Comparison of ENCODE assay signal across 23 cellular contexts in genomic region chr14:20440465-20440864, GRCh38. TPM values are rescaled to one million over a fixed set of nuclear protein-coding genes. Genes with fewer than 3 reads are reported as not detected.
DNase-seq lines count a peak whose midpoint lies in the region; ATAC-seq and TF ChIP-seq lines count a peak whose summit lies in the region.
"Had no signal": no experiment of that assay in that cellular context is flagged by ENCODE, and none has a peak within 500 bp of the region (broad histone marks: within the 10 kb centered on the region; RNA-seq: fewer than 3 reads in every experiment).

No MANE protein-coding gene starts in this region.

- H2AFZ ChIP-seq in Karpas-422 (ENCODE audit: low read length) = no peak overlapping the region
- H2AFZ ChIP-seq: GM23338, hepatocyte had no signal

- no peak overlapping the region for H3K4me3 ChIP-seq in Karpas-422 (ENCODE audit: low read length)
- H3K4me3 ChIP-seq: ascending aorta, GM23338, hepatocyte, left lung, prostate gland, thoracic aorta had no signal

- no peaks in the 10 kb centered on the region for H3K27me3 ChIP-seq in CD4-positive, alpha-beta T cell (ENCODE audit: control insufficient read depth, insufficient read depth, low read length)
- no peaks in the 10 kb centered on the region for H3K27me3 ChIP-seq in Karpas-422 (ENCODE audit: low read length)
- H3K27me3 ChIP-seq: ascending aorta, hepatocyte had no signal

- no peaks in the 10 kb centered on the region for H3K79me2 ChIP-seq in Karpas-422 (ENCODE audit: low read length)
- H3K79me2 ChIP-seq: hepatocyte had no signal

- H3K9me2 ChIP-seq in Karpas-422 (replicated peaks; ENCODE audit: insufficient read depth, low read length) = no peaks in the 10 kb centered on the region

- H3K36me3 Mint-ChIP-seq in CD4-positive, alpha-beta T cell (ENCODE audit: low read depth) = no peaks in the 10 kb centered on the region
- H3K36me3 Mint-ChIP-seq in activated naive CD8-positive, alpha-beta T cell treated with anti-CD3 and anti-CD28 coated beads, Interleukin-2, amount 10 ng/mL, durations not matched to agents 7 days and 5 days = peaks cover 8% of the 10 kb centered on the region
- H3K36me3 Mint-ChIP-seq in stimulated activated effector memory CD8-positive, alpha-beta T cell treated with anti-CD3 and anti-CD28 coated beads, Interleukin-12 subunit alpha, Interleukin-12 subunit beta, amount 100 ng/mL, for 72 hours = no peaks in the 10 kb centered on the region

- no peak overlapping the region for H3K4me2 ChIP-seq in Karpas-422 (ENCODE audit: low read depth, low read length, poor library complexity, severe bottlenecking)
- H3K4me2 ChIP-seq: GM23338, hepatocyte had no signal

- peak overlapping the region; percentile 85 for H3K27ac Mint-ChIP-seq in CD4-positive, alpha-beta T cell
- H3K27ac Mint-ChIP-seq in activated naive CD8-positive, alpha-beta T cell treated with anti-CD3 and anti-CD28 coated beads, Interleukin-2, amount 10 ng/mL, durations not matched to agents 7 days and 5 days = peak overlapping the region; percentile 92
- peak overlapping the region; percentile 70 for H3K27ac Mint-ChIP-seq in stimulated activated effector memory CD8-positive, alpha-beta T cell treated with anti-CD3 and anti-CD28 coated beads, Interleukin-12 subunit alpha, Interleukin-12 subunit beta, amount 100 ng/mL, for 72 hours
- H3K27ac Mint-ChIP-seq: GM23338 had no signal

- H3K4me1 ChIP-seq in Karpas-422 (ENCODE audit: low read length) = peaks cover 4% of the 10 kb centered on the region
- H3K4me1 ChIP-seq: prostate gland had no signal

- no peak overlapping the region for H3K4me3 Mint-ChIP-seq in CD4-positive, alpha-beta T cell
- H3K4me3 Mint-ChIP-seq in activated naive CD8-positive, alpha-beta T cell treated with anti-CD3 and anti-CD28 coated beads, Interleukin-2, amount 10 ng/mL, durations not matched to agents 7 days and 5 days = peak overlapping the region; percentile 82
- H3K4me3 Mint-ChIP-seq in stimulated activated effector memory CD8-positive, alpha-beta T cell treated with anti-CD3 and anti-CD28 coated beads, Interleukin-12 subunit alpha, Interleukin-12 subunit beta, amount 100 ng/mL, for 72 hours = no peak overlapping the region
- H3K4me3 Mint-ChIP-seq: GM23338, neural crest cell had no signal

- DNase-seq in CD4-positive, alpha-beta T cell = no peak
- DNase-seq in GM20000 (ENCODE audit: low spot score) (peak; percentile 16), hepatic stellate cell (ENCODE audit: low spot score) (no peak), NCI-H1930 (lab: John Stamatoyannopoulos, UW) (no peak), Karpas-422 (no peak)
- no peak for DNase-seq in activated naive CD8-positive, alpha-beta T cell treated with anti-CD3 and anti-CD28 coated beads, Interleukin-2, amount 10 ng/mL, durations not matched to agents 7 days and 5 days
- DNase-seq in stimulated activated effector memory CD8-positive, alpha-beta T cell treated with anti-CD3 and anti-CD28 coated beads, Interleukin-12 subunit alpha, Interleukin-12 subunit beta, amount 100 ng/mL, for 72 hours (ENCODE audit: low spot score in 2 of 2) = no peak
- DNase-seq: activated CD4-positive, CD25-positive, alpha-beta regulatory T cell treated with anti-CD3 and anti-CD28 coated beads, Interleukin-2, amount 50 U/mL, for 72 hours; caudate nucleus; foreskin melanocyte; left lung; midbrain; NCI-H1048; NCI-H2029; NCI-H446 treated with DMSO at 0.1 percent for 48 hours; SHP77 treated with DMSO at 0.1 percent for 48 hours had no signal

- no peak overlapping the region for H3K27ac ChIP-seq in CD4-positive, alpha-beta T cell (ENCODE audit: low read depth, low read length)
- H3K27ac ChIP-seq in Karpas-422 (ENCODE audit: low read length) = no peak overlapping the region
- H3K27ac ChIP-seq: ascending aorta, hepatocyte, left lung, prostate gland, thoracic aorta had no signal

- no peaks in the 10 kb centered on the region for H3K9me3 Mint-ChIP-seq in CD4-positive, alpha-beta T cell
- no peaks in the 10 kb centered on the region for H3K9me3 Mint-ChIP-seq in activated naive CD8-positive, alpha-beta T cell treated with anti-CD3 and anti-CD28 coated beads, Interleukin-2, amount 10 ng/mL, durations not matched to agents 7 days and 5 days
- no peaks in the 10 kb centered on the region for H3K9me3 Mint-ChIP-seq in stimulated activated effector memory CD8-positive, alpha-beta T cell treated with anti-CD3 and anti-CD28 coated beads, Interleukin-12 subunit alpha, Interleukin-12 subunit beta, amount 100 ng/mL, for 72 hours
- H3K9me3 Mint-ChIP-seq: neural crest cell had no signal

- H3K9me3 ChIP-seq in CD4-positive, alpha-beta T cell (ENCODE audit: control insufficient read depth, low read length) = no peaks in the 10 kb centered on the region
- H3K9me3 ChIP-seq in Karpas-422 (ENCODE audit: low read length) = no peaks in the 10 kb centered on the region
- H3K9me3 ChIP-seq: ascending aorta, left lung, prostate gland, thoracic aorta had no signal

- H3K4me1 Mint-ChIP-seq in CD4-positive, alpha-beta T cell (ENCODE audit: low read depth) = peaks cover 22% of the 10 kb centered on the region
- peaks cover 25% of the 10 kb centered on the region for H3K4me1 Mint-ChIP-seq in activated naive CD8-positive, alpha-beta T cell treated with anti-CD3 and anti-CD28 coated beads, Interleukin-2, amount 10 ng/mL, durations not matched to agents 7 days and 5 days
- H3K4me1 Mint-ChIP-seq in stimulated activated effector memory CD8-positive, alpha-beta T cell treated with anti-CD3 and anti-CD28 coated beads, Interleukin-12 subunit alpha, Interleukin-12 subunit beta, amount 100 ng/mL, for 72 hours = peaks cover 15% of the 10 kb centered on the region
- H3K4me1 Mint-ChIP-seq: neural crest cell had no signal

- no peaks in the 10 kb centered on the region for H3K36me3 ChIP-seq in Karpas-422 (ENCODE audit: insufficient read depth, low read length)
- H3K36me3 ChIP-seq: prostate gland, thoracic aorta had no signal

- no peaks in the 10 kb centered on the region for H4K20me1 ChIP-seq in Karpas-422 (ENCODE audit: insufficient read depth, low read depth, low read length)

- no peak overlapping the region for H3K9ac ChIP-seq in Karpas-422 (ENCODE audit: low read length)

- no peak for ATAC-seq in CD4-positive, alpha-beta T cell (ENCODE audit: poor library complexity)
- no peak for ATAC-seq in activated naive CD8-positive, alpha-beta T cell treated with anti-CD3 and anti-CD28 coated beads, Interleukin-2, amount 10 ng/mL, durations not matched to agents 7 days and 5 days (ENCODE audit: low read depth)
- ATAC-seq in stimulated activated effector memory CD8-positive, alpha-beta T cell treated with anti-CD3 and anti-CD28 coated beads, Interleukin-12 subunit alpha, Interleukin-12 subunit beta, amount 100 ng/mL, for 72 hours = no peak
- ATAC-seq: GM23338, left lung had no signal

- POLR2A ChIA-PET in CD4-positive, alpha-beta T cell (lab: Charles Lee) = interaction anchor here (1.1 to 1.4 kb wide), 2 partner anchors 14 to 21 kb away, joined by 4 read pairs; partner anchors contain the start of genes APEX1, OSGEP and PIP4P1
- POLR2A ChIA-PET in activated naive CD8-positive, alpha-beta T cell treated with anti-CD3 and anti-CD28 coated beads, Interleukin-2, amount 10 ng/mL, durations not matched to agents 7 days and 5 days (lab: Charles Lee) = interaction anchor here (0.9 to 3.1 kb wide), 5 partner anchors 11 to 29 kb away, joined by 3 to 18 read pairs (median 4); partner anchors contain the start of genes APEX1, OSGEP and PIP4P1

- TF ChIP-seq CTCF in CD4-positive, alpha-beta T cell (IDR thresholded peaks at IDR 0.05) = no peak
- no peak for TF ChIP-seq CTCF in GM20000 (IDR thresholded peaks at IDR 0.05; ENCODE audit: extremely low read depth, missing control alignments)

- CTCF ChIA-PET in CD4-positive, alpha-beta T cell (lab: Charles Lee) = no interaction called here

- intact Hi-C loops in CD4-positive, alpha-beta T cell (cut with DNase I, micrococcal nuclease) = no loop called here

- H3K27me3 Mint-ChIP-seq in CD4-positive, alpha-beta T cell = no peaks in the 10 kb centered on the region
- H3K27me3 Mint-ChIP-seq in activated naive CD8-positive, alpha-beta T cell treated with anti-CD3 and anti-CD28 coated beads, Interleukin-2, amount 10 ng/mL, durations not matched to agents 7 days and 5 days = no peaks in the 10 kb centered on the region

RNA-seq across cellular contexts. Expression of gene KLHL33, which starts 4.5 kb away (rescaled TPM):
- total RNA-seq in CD4-positive, alpha-beta T cell = under 1 TPM; 0.19 to 0.31 TPM
- total RNA-seq in activated naive CD8-positive, alpha-beta T cell treated with anti-CD3 and anti-CD28 coated beads, Interleukin-2, amount 10 ng/mL, durations not matched to agents 7 days and 5 days = 1 to 10 TPM; 3.4 to 3.6 TPM
- not detected in 2 replicates for total RNA-seq in Karpas-422 (2014; rRNA removed; shearing (Covaris generic); ENCODE audit: low replicate concordance)
- total RNA-seq: ascending aorta, hepatocyte, LHCN-M2 had no signal

RNA-seq across cellular contexts. Expression of gene OSGEP, which starts 14.1 kb away (rescaled TPM):
- total RNA-seq in CD4-positive, alpha-beta T cell = 10 to 100 TPM; 49.2 to 52.9 TPM
- total RNA-seq in activated naive CD8-positive, alpha-beta T cell treated with anti-CD3 and anti-CD28 coated beads, Interleukin-2, amount 10 ng/mL, durations not matched to agents 7 days and 5 days = 10 to 100 TPM; 63.5 to 65.3 TPM
- total RNA-seq in Karpas-422 (2014; rRNA removed; shearing (Covaris generic); ENCODE audit: low replicate concordance) = 63.0 and 84.1 TPM in 2 replicates

RNA-seq across cellular contexts. Expression of gene APEX1, which starts 14.6 kb away (rescaled TPM):
- 100 to 1,000 TPM; 125 to 127 TPM for total RNA-seq in CD4-positive, alpha-beta T cell
- total RNA-seq in activated naive CD8-positive, alpha-beta T cell treated with anti-CD3 and anti-CD28 coated beads, Interleukin-2, amount 10 ng/mL, durations not matched to agents 7 days and 5 days = 100 to 1,000 TPM; 118 to 123 TPM
- 97.8 and 118 TPM in 2 replicates for total RNA-seq in Karpas-422 (2014; rRNA removed; shearing (Covaris generic); ENCODE audit: low replicate concordance)

RNA-seq across cellular contexts. Expression of gene PIP4P1, which starts 20.8 kb away (rescaled TPM):
- 100 to 1,000 TPM in 1 of 2 experiments, 10 to 100 TPM in 1; 83.9 to 107 TPM for total RNA-seq in CD4-positive, alpha-beta T cell
- total RNA-seq in activated naive CD8-positive, alpha-beta T cell treated with anti-CD3 and anti-CD28 coated beads, Interleukin-2, amount 10 ng/mL, durations not matched to agents 7 days and 5 days = 10 to 100 TPM; 42.4 to 45.8 TPM
- total RNA-seq in Karpas-422 (2014; rRNA removed; shearing (Covaris generic); ENCODE audit: low replicate concordance) = 29.4 and 45.2 TPM in 2 replicates

RNA-seq across cellular contexts. Expression of gene TEP1, which starts 27.2 kb away (rescaled TPM):
- total RNA-seq in CD4-positive, alpha-beta T cell = 10 to 100 TPM; 14.3 to 17.4 TPM
- total RNA-seq in activated naive CD8-positive, alpha-beta T cell treated with anti-CD3 and anti-CD28 coated beads, Interleukin-2, amount 10 ng/mL, durations not matched to agents 7 days and 5 days = 10 to 100 TPM; 57.9 to 68.3 TPM
- 23.0 and 23.1 TPM in 2 replicates for total RNA-seq in Karpas-422 (2014; rRNA removed; shearing (Covaris generic); ENCODE audit: low replicate concordance)
